In genomic region chr19:58386166-58386575, GRCh38 we compare ENCODE assay signal across 8 cellular contexts. TPM values are rescaled to one million over a fixed set of nuclear protein-coding genes. Genes with fewer than 3 reads are reported as not detected.
DNase-seq lines count a peak whose midpoint lies in the region; FAIRE-seq and TF ChIP-seq lines count a peak whose summit lies in the region.

No MANE protein-coding gene starts in this region.

- no peak for FAIRE-seq in bronchial epithelial cell (lab: Jason Lieb, UNC)

- peak overlapping the region; percentile 57 for H2AK5ac ChIP-seq in mesendoderm (ENCODE audit: low read length)

- H3K36me3 ChIP-seq in bronchial epithelial cell (ENCODE audit: control insufficient read depth, insufficient read depth, low read length) (peaks cover 10% of the 10 kb centered on the region), mesendoderm (ENCODE audit: control insufficient read depth, insufficient read depth, low read length) (peaks cover 9% of the 10 kb centered on the region)

- H3K4me1 Mint-ChIP-seq in activated CD4-positive, alpha-beta T cell treated with anti-CD3 and anti-CD28 coated beads, Interleukin-2, amount 10 ng/mL, durations not matched to agents 24 days and 14 days = peaks cover 35% of the 10 kb centered on the region

- peak overlapping the region; percentile 98 for H3K56ac ChIP-seq in mesendoderm (ENCODE audit: low read length)

- no peak for TF ChIP-seq RAD21 in Ishikawa (IDR thresholded peaks at IDR 0.05; ENCODE audit: low read depth)

- peak overlapping the region; percentile 97 for H3K4me3 Mint-ChIP-seq in activated CD4-positive, alpha-beta T cell treated with anti-CD3 and anti-CD28 coated beads, Interleukin-2, amount 10 ng/mL, durations not matched to agents 24 days and 14 days

- TF ChIP-seq EP300 in Ishikawa (IDR thresholded peaks at IDR 0.05; ENCODE audit: borderline replicate concordance) = no peak

- peaks cover 36% of the 10 kb centered on the region for H3K36me3 Mint-ChIP-seq in activated CD4-positive, alpha-beta T cell treated with anti-CD3 and anti-CD28 coated beads, Interleukin-2, amount 10 ng/mL, durations not matched to agents 24 days and 14 days (ENCODE audit: low read depth)

- H3K4ac ChIP-seq in mesendoderm (ENCODE audit: low read depth, low read length) = peak overlapping the region; percentile 94

- H2BK120ac ChIP-seq in mesendoderm (ENCODE audit: low read depth, low read length) = no peak overlapping the region

- peaks cover 10% of the 10 kb centered on the region for H3K79me1 ChIP-seq in mesendoderm (ENCODE audit: low read length)

- H3K27me3 ChIP-seq in bronchial epithelial cell (ENCODE audit: control insufficient read depth, insufficient read depth, low read length) (no peaks in the 10 kb centered on the region), mesendoderm (ENCODE audit: insufficient read depth, low read length, poor library complexity) (no peaks in the 10 kb centered on the region)

- peak overlapping the region; percentile 52 for H3K23ac ChIP-seq in mesendoderm (ENCODE audit: low read length)

- no peak for TF ChIP-seq CTCF in bronchial epithelial cell (IDR thresholded peaks at IDR 0.05; ENCODE audit: insufficient read depth, low read length, severe bottlenecking)

- H3K4me1 ChIP-seq in mesendoderm (ENCODE audit: control insufficient read depth, low read depth, low read length) = peaks cover 6% of the 10 kb centered on the region

- peak overlapping the region; percentile 87 for H3K27ac ChIP-seq in mesendoderm (ENCODE audit: low read depth, low read length)

- H4K8ac ChIP-seq in mesendoderm (ENCODE audit: low read depth, low read length) = no peak overlapping the region

- H3K9ac ChIP-seq in mesendoderm (ENCODE audit: low read length) = peak overlapping the region; percentile 92

- H3K27ac Mint-ChIP-seq in activated CD4-positive, alpha-beta T cell treated with anti-CD3 and anti-CD28 coated beads, Interleukin-2, amount 10 ng/mL, durations not matched to agents 24 days and 14 days = peak overlapping the region; percentile 97

- H2BK15ac ChIP-seq in mesendoderm (replicated peaks; ENCODE audit: low read depth) = no peak overlapping the region

- H3K9me3 Mint-ChIP-seq in activated CD4-positive, alpha-beta T cell treated with anti-CD3 and anti-CD28 coated beads, Interleukin-2, amount 10 ng/mL, durations not matched to agents 24 days and 14 days = no peaks in the 10 kb centered on the region

- peak overlapping the region; percentile 51 for H3K18ac ChIP-seq in mesendoderm (ENCODE audit: low read length)

- peak overlapping the region; percentile 52 for H2BK5ac ChIP-seq in mesendoderm (ENCODE audit: low read length)

- H3K4me3 ChIP-seq in bronchial epithelial cell (ENCODE audit: low read depth, low read length) (peak overlapping the region; percentile 59), mesendoderm (ENCODE audit: low read length) (peak overlapping the region; percentile 64)

- H3K27me3 Mint-ChIP-seq in activated CD4-positive, alpha-beta T cell treated with anti-CD3 and anti-CD28 coated beads, Interleukin-2, amount 10 ng/mL, durations not matched to agents 24 days and 14 days = no peaks in the 10 kb centered on the region

- H3K4me2 ChIP-seq in mesendoderm (ENCODE audit: low read length) = peak overlapping the region; percentile 49

- DNase-seq in activated CD4-positive, alpha-beta T cell treated with anti-CD3 and anti-CD28 coated beads, Interleukin-2, amount 10 ng/mL, durations not matched to agents 24 days and 14 days = no peak
- DNase-seq in activated CD4-positive, alpha-beta T cell treated with anti-CD3 and anti-CD28 coated beads, Interleukin-2, amount 50 U/mL, for 1 hour = no peak
- no peak for DNase-seq in bronchial epithelial cell (ENCODE audit: low read depth)
- DNase-seq in mesendoderm = no peak
- DNase-seq in C1 segment of cervical spinal cord (lab: John Stamatoyannopoulos, UW) = no peak
- DNase-seq in NCI-H748 (lab: John Stamatoyannopoulos, UW; ENCODE audit: unreplicated experiment) = no peak
- no peak for DNase-seq in cortex of kidney (lab: John Stamatoyannopoulos, UW)

- no CpG with 5 or more reads among the region's 29 CpGs for WGBS in mesendoderm (ENCODE audit: extremely low coverage, insufficient coverage, low lambda C conversion rate)

- peaks cover 27% of the 10 kb centered on the region for H3K79me2 ChIP-seq in mesendoderm (ENCODE audit: control insufficient read depth, insufficient read depth, low read length)

- no peak overlapping the region for H4K5ac ChIP-seq in mesendoderm (ENCODE audit: low read length)

- intact Hi-C loops in activated CD4-positive, alpha-beta T cell treated with anti-CD3 and anti-CD28 coated beads, Interleukin-2, amount 10 ng/mL, durations not matched to agents 24 days and 14 days (cut with micrococcal nuclease) = loop anchor here (2.0 kb wide), 1 partner anchor 133 kb away; the partner anchor contains the start of gene ZBTB45

TF ChIP-seq in Ishikawa, 13 proteins besides CTCF, POLR2A, EP300 and RAD21:
- TF ChIP-seq FOXM1 (IDR thresholded peaks at IDR 0.05; ENCODE audit: borderline replicate concordance, low read depth) = no peak
- no peak for TF ChIP-seq CREB1 (IDR thresholded peaks at IDR 0.05; ENCODE audit: low read depth)
- TF ChIP-seq NFIC (IDR thresholded peaks at IDR 0.05) = no peak
- no peak for TF ChIP-seq REST (IDR thresholded peaks at IDR 0.05; ENCODE audit: low read depth)
- TF ChIP-seq EGR1 (IDR thresholded peaks at IDR 0.05) = no peak
- peak; percentile 78 for TF ChIP-seq ZBTB7A (IDR thresholded peaks at IDR 0.05; ENCODE audit: low read depth)
- TF ChIP-seq, protein P1, sequence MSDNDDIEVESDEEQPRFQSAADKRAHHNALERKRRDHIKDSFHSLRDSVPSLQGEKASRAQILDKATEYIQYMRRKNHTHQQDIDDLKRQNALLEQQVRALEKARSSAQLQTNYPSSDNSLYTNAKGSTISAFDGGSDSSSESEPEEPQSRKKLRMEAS (IDR thresholded peaks at IDR 0.05) = no peak
- TF ChIP-seq TAF1 (IDR thresholded peaks at IDR 0.05; ENCODE audit: low read depth) = no peak
- no peak for TF ChIP-seq TCF12 (IDR thresholded peaks at IDR 0.05; ENCODE audit: low read depth)

RNA-seq across cellular contexts. Expression of gene RPS5, which starts 0.9 kb away (rescaled TPM):
- 1,286 and 1,288 TPM in 2 replicates for total RNA-seq in activated CD4-positive, alpha-beta T cell treated with anti-CD3 and anti-CD28 coated beads, Interleukin-2, amount 10 ng/mL, durations not matched to agents 24 days and 14 days
- 3,518 and 4,823 TPM in 2 replicates for total RNA-seq in bronchial epithelial cell
- polyA plus RNA-seq in mesendoderm (2013, experiment 1 of 2) = 1,257 TPM
- polyA plus RNA-seq in mesendoderm (2013, experiment 2 of 2) = 1,274 TPM

RNA-seq across cellular contexts. Expression of gene ZNF837, which starts 5.3 kb away (rescaled TPM):
- 0.89 and 1.1 TPM in 2 replicates for total RNA-seq in activated CD4-positive, alpha-beta T cell treated with anti-CD3 and anti-CD28 coated beads, Interleukin-2, amount 10 ng/mL, durations not matched to agents 24 days and 14 days
- total RNA-seq in bronchial epithelial cell = 2.4 and 2.6 TPM in 2 replicates
- 1.7 TPM for polyA plus RNA-seq in mesendoderm (2013, experiment 1 of 2)
- 1.8 TPM for polyA plus RNA-seq in mesendoderm (2013, experiment 2 of 2)

RNA-seq across cellular contexts. Expression of gene RNF225, which starts 9.3 kb away (rescaled TPM):
- total RNA-seq in activated CD4-positive, alpha-beta T cell treated with anti-CD3 and anti-CD28 coated beads, Interleukin-2, amount 10 ng/mL, durations not matched to agents 24 days and 14 days = 0.54 and 1.1 TPM in 2 replicates
- total RNA-seq in bronchial epithelial cell = 0.79 and 1.9 TPM in 2 replicates
- polyA plus RNA-seq in mesendoderm (2013, experiment 1 of 2) = 0.06 TPM
- 0.10 TPM for polyA plus RNA-seq in mesendoderm (2013, experiment 2 of 2)

RNA-seq across cellular contexts. Expression of gene ZNF584, which starts 22.3 kb away (rescaled TPM):
- 17.4 and 17.7 TPM in 2 replicates for total RNA-seq in activated CD4-positive, alpha-beta T cell treated with anti-CD3 and anti-CD28 coated beads, Interleukin-2, amount 10 ng/mL, durations not matched to agents 24 days and 14 days
- 8.2 and 9.7 TPM in 2 replicates for total RNA-seq in bronchial epithelial cell
- 2.0 TPM for polyA plus RNA-seq in mesendoderm (2013, experiment 1 of 2)
- 1.9 TPM for polyA plus RNA-seq in mesendoderm (2013, experiment 2 of 2)

RNA-seq across cellular contexts. Expression of gene ZNF497, which starts 23.6 kb away (rescaled TPM):
- 0.79 and 1.1 TPM in 2 replicates for total RNA-seq in activated CD4-positive, alpha-beta T cell treated with anti-CD3 and anti-CD28 coated beads, Interleukin-2, amount 10 ng/mL, durations not matched to agents 24 days and 14 days
- total RNA-seq in bronchial epithelial cell = 0.53 and 2.2 TPM in 2 replicates
- polyA plus RNA-seq in mesendoderm (2013, experiment 1 of 2) = 0.46 TPM
- polyA plus RNA-seq in mesendoderm (2013, experiment 2 of 2) = 0.49 TPM
